In genomic region chr3:4247391-4247790, GRCh38 we compare ENCODE assay signal across 19 cellular contexts.
"Had no signal": no experiment of that assay in that cellular context is flagged by ENCODE, and none has a peak within 500 bp of the region (broad histone marks: within the 10 kb centered on the region; RNA-seq: fewer than 3 reads in every experiment).

No MANE protein-coding gene starts in this region.

- DNase-seq: Kasumi-1, MM.1S, NCI-H1092 treated with DMSO at 0.1 percent for 48 hours, NCI-H1436, NCI-H1694, NCI-H187 treated with DMSO at 0.1 percent for 48 hours, NCI-H2029 treated with DMSO at 0.1 percent for 48 hours, NCI-H2171 treated with DMSO at 0.1 percent for 48 hours, NCI-H2227 treated with DMSO at 0.1 percent for 48 hours, NCI-H69, Right ventricle myocardium superior, RPMI8226, SIG-M5 had no signal

- ATAC-seq: K562 had no signal

- H3K4me3 ChIP-seq: K562, SJSA1, SK-N-MC had no signal

- H3K9me3 ChIP-seq: SJSA1 had no signal

- H3K4me1 Mint-ChIP-seq: IgD-negative memory B cell had no signal

- H3K27me3 ChIP-seq: SJSA1 had no signal

- H3K27ac Mint-ChIP-seq: IgD-negative memory B cell had no signal

- H3K27me3 Mint-ChIP-seq: IgD-negative memory B cell had no signal

- H3K4me3 Mint-ChIP-seq: IgD-negative memory B cell had no signal

- H3K36me3 ChIP-seq: SJSA1 had no signal

- H3K4me1 ChIP-seq: SJSA1 had no signal

- H3K27ac ChIP-seq: HL-60, KMS-11, SJSA1, SK-N-MC had no signal
